In the genomic region with DNA sequence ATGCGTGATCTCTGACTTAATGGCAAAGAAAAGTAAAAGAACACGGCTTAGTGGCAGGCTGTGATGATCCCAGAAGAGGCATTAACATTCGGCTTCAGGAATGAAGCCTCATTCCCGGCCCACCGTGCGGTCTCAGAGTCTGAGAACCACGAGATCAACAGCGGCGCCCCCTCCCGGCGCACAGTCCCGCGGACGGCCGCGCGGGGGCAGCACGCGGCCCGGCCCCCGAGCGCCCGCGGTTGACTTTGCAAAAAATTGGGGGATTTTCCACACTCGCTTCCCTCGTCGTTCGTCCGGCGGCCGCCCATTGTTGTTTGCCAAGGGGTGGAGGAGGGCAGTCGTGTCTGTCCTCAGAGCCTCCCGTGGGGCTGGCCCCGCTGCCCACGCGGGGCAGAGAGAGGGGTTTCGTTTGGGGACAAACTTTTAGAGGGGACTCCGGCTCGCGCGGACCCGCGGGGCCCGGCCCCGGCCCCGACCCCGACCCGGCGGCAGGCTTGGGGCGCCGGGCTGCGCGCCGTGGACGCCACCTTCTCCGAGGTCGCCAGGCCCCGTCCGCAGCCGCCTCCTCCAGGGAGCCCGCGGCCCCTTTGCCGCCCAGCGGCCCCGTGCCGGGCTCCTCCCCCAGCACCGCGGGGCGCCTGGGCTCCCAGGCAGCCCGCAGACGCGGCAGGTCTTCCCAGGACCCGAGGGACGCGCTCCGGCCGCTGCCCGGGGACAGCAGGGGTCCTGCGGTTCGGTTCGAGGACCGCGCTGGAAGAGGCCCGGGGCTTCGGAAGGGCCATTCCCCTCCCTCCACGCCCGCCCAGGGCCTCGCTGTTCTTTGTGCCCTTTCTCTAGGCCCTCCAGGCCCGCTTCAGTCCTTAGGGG, we compare ENCODE assay signal across 8 cellular contexts. TPM values are rescaled to one million over a fixed set of nuclear protein-coding genes. Genes with fewer than 3 reads are reported as not detected.
DNase-seq lines count a peak whose midpoint lies in the region; ATAC-seq and TF ChIP-seq lines count a peak whose summit lies in the region.

No MANE protein-coding gene starts in this region.

- H2BK12ac ChIP-seq in trophoblast cell (ENCODE audit: low read length): peak overlapping the region; percentile 79

- H3K4me1 Mint-ChIP-seq in GM23338: peaks cover 18% of the 10 kb centered on the region
- H3K4me1 Mint-ChIP-seq in activated naive CD4-positive, alpha-beta T cell treated with anti-CD3 and anti-CD28 coated beads, Interleukin-2, amount 50 U/mL, for 24 hours: peaks cover 12% of the 10 kb centered on the region

- peak overlapping the region; percentile 83 for H2BK5ac ChIP-seq in trophoblast cell (ENCODE audit: low read depth, low read length, poor library complexity)

- H3K36me3 Mint-ChIP-seq in GM23338 (ENCODE audit: low read depth): no peaks in the 10 kb centered on the region
- H3K36me3 Mint-ChIP-seq in activated naive CD4-positive, alpha-beta T cell treated with anti-CD3 and anti-CD28 coated beads, Interleukin-2, amount 50 U/mL, for 24 hours: no peaks in the 10 kb centered on the region

- TF ChIP-seq CTCF in GM23338 (conservative IDR thresholded peaks at IDR 0.05; ENCODE audit: low read depth in 2 of 2) (peak; percentile 75 to 78), tibial nerve (IDR thresholded peaks at IDR 0.05) (peak; percentile 94 to 100 (median 97))

- peak overlapping the region; percentile 75 for H3K4ac ChIP-seq in trophoblast cell (ENCODE audit: low read depth, low read length)

- H4K91ac ChIP-seq in trophoblast cell (ENCODE audit: low read depth, low read length): peak overlapping the region; percentile 96

- peak overlapping the region; percentile 94 for H4K8ac ChIP-seq in trophoblast cell (ENCODE audit: low read depth, low read length)

- H3K4me1 ChIP-seq in GM23338 (ENCODE audit: insufficient read depth): peaks cover 12% of the 10 kb centered on the region
- H3K4me1 ChIP-seq in Karpas-422 (ENCODE audit: low read length): peaks cover 12% of the 10 kb centered on the region
- H3K4me1 ChIP-seq in trophoblast cell (ENCODE audit: control insufficient read depth in 1 of 2, insufficient read depth in 2 of 2, low read length in 2 of 2): peaks cover 5 to 19% of the 10 kb centered on the region in 2 experiments
- peaks cover 0 to 53% (median 20%) of the 10 kb centered on the region in 4 donors for H3K4me1 ChIP-seq in tibial nerve

- H3K27ac ChIP-seq in GM23338 (ENCODE audit: low read depth): no peak overlapping the region
- H3K27ac ChIP-seq in Karpas-422 (ENCODE audit: low read length): no peak overlapping the region
- H3K27ac ChIP-seq in SK-N-MC: peak overlapping the region; percentile 64
- peak overlapping the region; percentile 35 for H3K27ac ChIP-seq in trophoblast cell (ENCODE audit: low read depth, low read length)
- peak overlapping the region; percentile 62 to 92 (median 80) for H3K27ac ChIP-seq in tibial nerve

- no peaks in the 10 kb centered on the region for H3K9me3 Mint-ChIP-seq in GM23338
- H3K9me3 Mint-ChIP-seq in activated naive CD4-positive, alpha-beta T cell treated with anti-CD3 and anti-CD28 coated beads, Interleukin-2, amount 50 U/mL, for 24 hours: no peaks in the 10 kb centered on the region

- peak overlapping the region; percentile 61 for H3K4me3 ChIP-seq in GM23338
- H3K4me3 ChIP-seq in Karpas-422 (ENCODE audit: low read length): no peak overlapping the region
- H3K4me3 ChIP-seq in SK-N-MC: peak overlapping the region; percentile 85
- H3K4me3 ChIP-seq in trophoblast cell (ENCODE audit: low read depth, low read length): peak overlapping the region; percentile 62
- peak overlapping the region; percentile 47 to 70 (median 56) for H3K4me3 ChIP-seq in tibial nerve

- H3K4me2 ChIP-seq in GM23338 (peak overlapping the region; percentile 89), Karpas-422 (ENCODE audit: low read depth, low read length, poor library complexity, severe bottlenecking) (peak overlapping the region; percentile 30), trophoblast cell (ENCODE audit: low read length) (peak overlapping the region; percentile 85)

- H3K36me3 ChIP-seq in GM23338 (ENCODE audit: insufficient read depth): no peaks in the 10 kb centered on the region
- no peaks in the 10 kb centered on the region for H3K36me3 ChIP-seq in Karpas-422 (ENCODE audit: insufficient read depth, low read length)
- no peaks in the 10 kb centered on the region for H3K36me3 ChIP-seq in SK-N-MC (ENCODE audit: insufficient read depth, low read length)
- no peaks in the 10 kb centered on the region for H3K36me3 ChIP-seq in trophoblast cell (ENCODE audit: control insufficient read depth in 1 of 2, insufficient read depth in 2 of 2, low read length in 2 of 2)
- H3K36me3 ChIP-seq in tibial nerve: no peaks in the 10 kb centered on the region

- peak overlapping the region; percentile 64 for H3K4me3 Mint-ChIP-seq in GM23338
- H3K4me3 Mint-ChIP-seq in activated naive CD4-positive, alpha-beta T cell treated with anti-CD3 and anti-CD28 coated beads, Interleukin-2, amount 50 U/mL, for 24 hours: peak overlapping the region; percentile 80

- H4K12ac ChIP-seq in trophoblast cell (ENCODE audit: low read depth, low read length): peak overlapping the region; percentile 82

- intact Hi-C loops in Right ventricle myocardium superior (cut with DNase I): loop anchor here (5.0 to 10.0 kb wide), 2 partner anchors 143 to 210 kb away; no protein-coding TSS in a partner anchor

- no CpG with 5 or more reads among the region's 89 CpGs for WGBS in trophoblast cell (ENCODE audit: extremely low coverage, insufficient coverage, insufficient read length)
- 2% methylated on average over 13 to 17 of the region's 89 CpGs for whole genome bisulfite sequencing in tibial nerve, 2 donors

- no peak for TF ChIP-seq POLR2A in tibial nerve (IDR thresholded peaks at IDR 0.05)

- no peak overlapping the region for H3K27ac Mint-ChIP-seq in GM23338
- H3K27ac Mint-ChIP-seq in activated naive CD4-positive, alpha-beta T cell treated with anti-CD3 and anti-CD28 coated beads, Interleukin-2, amount 50 U/mL, for 24 hours: peak overlapping the region; percentile 55

- H2AFZ ChIP-seq in GM23338: peak overlapping the region; percentile 64; the same call in 1 of the 2 replicates
- no peak overlapping the region for H2AFZ ChIP-seq in Karpas-422 (ENCODE audit: low read length)
- H2AFZ ChIP-seq in trophoblast cell (ENCODE audit: insufficient read depth, low read length, poor library complexity): peak overlapping the region; percentile 85

- peak; percentile 14 for ATAC-seq in GM23338
- peak; percentile 70 for ATAC-seq in Right ventricle myocardium superior (ENCODE audit: poor library complexity)

- H3K79me1 ChIP-seq in trophoblast cell (ENCODE audit: low read length): peaks cover 20% of the 10 kb centered on the region

- H3K79me2 ChIP-seq in GM23338 (replicated peaks; ENCODE audit: insufficient read depth): peaks cover 10% of the 10 kb centered on the region
- no peaks in the 10 kb centered on the region for H3K79me2 ChIP-seq in Karpas-422 (ENCODE audit: low read length)
- peaks cover 16% of the 10 kb centered on the region for H3K79me2 ChIP-seq in trophoblast cell (ENCODE audit: control insufficient read depth, insufficient read depth, low read length, poor library complexity)

- peak overlapping the region; percentile 95 for H3K14ac ChIP-seq in trophoblast cell (ENCODE audit: low read length)

- H3K9ac ChIP-seq in Karpas-422 (ENCODE audit: low read length) (peak overlapping the region; percentile 36; the same call in 1 of the 2 replicates), SK-N-MC (ENCODE audit: insufficient read length) (peak overlapping the region; percentile 90), trophoblast cell (ENCODE audit: low read length) (peak overlapping the region; percentile 70)

- DNase-seq in GM03348 (ENCODE audit: low spot score) (peak; percentile 96), GM23338 (ENCODE audit: low spot score) (peak; percentile 93), Karpas-422 (peak; percentile 86), SK-N-MC (ENCODE audit: low read depth, low spot score) (peak; percentile 34), Right ventricle myocardium superior (peak; percentile 92), trophoblast cell (peak; percentile 60 to 94), tibial nerve (ENCODE audit: low spot score in 2 of 2) (peak; percentile 77 to 78)

- H3K27me3 Mint-ChIP-seq in GM23338 (ENCODE audit: insufficient read depth, low read depth, poor library complexity): peaks cover 22% of the 10 kb centered on the region
- H3K27me3 Mint-ChIP-seq in activated naive CD4-positive, alpha-beta T cell treated with anti-CD3 and anti-CD28 coated beads, Interleukin-2, amount 50 U/mL, for 24 hours: no peaks in the 10 kb centered on the region

- TF ChIP-seq EP300 in tibial nerve (IDR thresholded peaks at IDR 0.05): peak in 1 of 2 donors; percentile 24

- H3K18ac ChIP-seq in trophoblast cell (ENCODE audit: low read length): peak overlapping the region; percentile 91

- peak overlapping the region; percentile 95 for H2BK120ac ChIP-seq in trophoblast cell (ENCODE audit: insufficient read depth, low read length, poor library complexity)

- H3K9me3 ChIP-seq in Karpas-422 (ENCODE audit: low read length) (no peaks in the 10 kb centered on the region), SK-N-MC (ENCODE audit: low read depth, low read length) (no peaks in the 10 kb centered on the region), trophoblast cell (ENCODE audit: insufficient read depth, low read depth, low read length) (no peaks in the 10 kb centered on the region), tibial nerve (no peaks in the 10 kb centered on the region)

- H4K20me1 ChIP-seq in GM23338 (replicated peaks; ENCODE audit: insufficient read depth) (0 out of 2 replicates have a peak, but pooled peaks cover 3% of the 10 kb centered on the region), Karpas-422 (ENCODE audit: insufficient read depth, low read depth, low read length) (peaks cover 12% of the 10 kb centered on the region)

- no peaks in the 10 kb centered on the region for H3K9me2 ChIP-seq in GM23338 (ENCODE audit: insufficient read depth)
- no peaks in the 10 kb centered on the region for H3K9me2 ChIP-seq in Karpas-422 (replicated peaks; ENCODE audit: insufficient read depth, low read length)

- no peak overlapping the region for H3K23ac ChIP-seq in trophoblast cell (ENCODE audit: low read length)

- no peak overlapping the region for H2AK5ac ChIP-seq in trophoblast cell (ENCODE audit: low read length)

- peaks cover 23% of the 10 kb centered on the region for H3K27me3 ChIP-seq in GM23338 (ENCODE audit: insufficient read depth)
- no peaks in the 10 kb centered on the region for H3K27me3 ChIP-seq in Karpas-422 (ENCODE audit: low read length)
- H3K27me3 ChIP-seq in trophoblast cell (ENCODE audit: insufficient read depth, low read length): no peaks in the 10 kb centered on the region
- H3K27me3 ChIP-seq in tibial nerve: no peaks in the 10 kb centered on the region

- H3F3A ChIP-seq in GM23338 (replicated peaks; ENCODE audit: low read depth): no peaks in the 10 kb centered on the region

TF ChIP-seq in GM23338, 12 proteins besides CTCF, POLR2A, EP300 and RAD21 (continues in another document):
- no peak for TF ChIP-seq EZH2phosphoT487 (IDR thresholded peaks at IDR 0.05; ENCODE audit: unreplicated experiment)
- TF ChIP-seq CREB1 (CRISPR knock-in tag; IDR thresholded peaks at IDR 0.05; ENCODE audit: low read depth): peak; percentile 64

RNA-seq across cellular contexts. Expression of gene HS6ST1, which starts 3.3 kb away (rescaled TPM):
- total RNA-seq in GM23338 (2014; rRNA removed; shearing (Covaris generic)): 76.4 and 106 TPM in 2 replicates
- 21.1 and 22.5 TPM in 2 replicates for polyA plus RNA-seq in GM23338 (2016; fragmentation: Nextera tagmentation; extraction: Ambion mirVana)
- total RNA-seq in Karpas-422 (2014; rRNA removed; shearing (Covaris generic); ENCODE audit: low replicate concordance): 3.3 and 5.9 TPM in 2 replicates
- total RNA-seq in Right ventricle myocardium superior (35.1 TPM), tibial nerve (10 to 100 TPM; 21.6 to 51.6 (median 39.3) TPM)
- 26.6 and 27.7 TPM in 2 replicates for polyA plus RNA-seq in trophoblast cell (2013)

Comparison
In these comparisons a context has a peak if more than half of its experiments do, and no peak if none do; other contexts are left out.
1. DNase-seq: peak in every context shown above with its lines; median percentile 96 in GM03348; 93 in GM23338; 92 in Right ventricle myocardium superior; 86 in Karpas-422; 78 in tibial nerve; 77 in trophoblast cell; 34 in SK-N-MC.
2. H3K27ac ChIP-seq: peak in SK-N-MC (single experiment), trophoblast cell (single experiment) and tibial nerve (4 of 4); none in GM23338 (single experiment) and Karpas-422 (single experiment).
3. H3K4me2 ChIP-seq: peak in every context shown above with its lines; median percentile 89 in GM23338; 85 in trophoblast cell; 30 in Karpas-422.
4. H3K9ac ChIP-seq: peak in every context shown above with its lines; median percentile 90 in SK-N-MC; 70 in trophoblast cell; 36 in Karpas-422.